ENCODE assay signal across 8 cellular contexts in the genomic region with DNA sequence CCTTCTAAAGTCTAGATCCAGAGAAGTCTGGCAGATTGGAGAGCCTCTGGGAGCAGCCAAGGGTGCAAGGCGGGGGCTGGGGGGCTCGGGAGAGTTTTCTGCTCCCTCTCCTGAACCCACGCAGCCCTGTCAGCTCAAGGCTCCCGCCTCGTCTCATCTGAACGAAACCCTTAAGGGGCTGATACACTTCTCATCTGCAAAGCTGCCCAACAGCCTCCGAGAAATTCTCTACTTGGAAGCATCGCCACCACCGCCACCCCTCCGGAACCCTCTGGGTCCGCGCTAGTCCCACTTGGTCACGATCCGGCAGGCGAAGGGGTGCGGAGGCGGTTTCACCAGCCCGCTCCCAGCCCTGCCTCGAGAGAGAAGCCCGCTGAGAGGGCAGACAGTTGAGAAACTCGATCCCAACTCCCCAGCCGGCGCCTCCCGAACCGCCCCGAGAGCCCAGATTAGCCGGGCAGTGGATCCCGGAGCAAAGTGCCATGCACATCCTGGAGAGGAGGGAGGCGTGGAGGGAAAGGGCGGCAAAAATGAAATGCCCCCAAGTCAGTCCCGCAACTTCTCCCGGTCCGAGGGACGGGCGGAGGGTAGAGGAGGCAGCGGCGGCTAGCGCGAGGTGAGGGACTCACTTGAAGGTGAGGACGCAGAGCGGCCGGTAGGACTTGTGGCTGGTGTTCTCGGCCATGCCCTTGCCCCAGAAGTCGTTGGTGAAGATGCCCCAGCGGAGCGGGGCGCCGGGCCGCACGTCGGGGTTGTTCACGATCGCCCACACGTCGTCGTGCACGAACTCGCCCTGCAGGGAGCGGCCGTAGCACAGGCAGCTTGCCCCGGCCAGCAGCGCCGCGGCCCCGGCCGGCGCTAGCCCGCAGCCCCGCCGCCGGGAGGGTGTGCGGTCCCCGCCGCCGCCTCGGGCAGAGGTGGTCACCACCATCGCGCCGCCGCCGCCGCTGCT. TPM values are rescaled to one million over a fixed set of nuclear protein-coding genes. Genes with fewer than 3 reads are reported as not detected.
DNase-seq lines count a peak whose midpoint lies in the region; ATAC-seq and TF ChIP-seq lines count a peak whose summit lies in the region.

No MANE protein-coding gene starts in this region.

- H3K9me3 ChIP-seq in heart right ventricle: peaks cover 0 to 9% (median 0%) of the 10 kb centered on the region in 11 donors

- peaks cover 0 to 39% (median 0%) of the 10 kb centered on the region in 7 donors for H3K27me3 ChIP-seq in heart right ventricle

- H3K4me1 ChIP-seq in heart right ventricle: peaks cover 0 to 38% (median 17%) of the 10 kb centered on the region in 9 donors

- no peaks in the 10 kb centered on the region for H3K9me3 Mint-ChIP-seq in activated CD8-positive, alpha-beta T cell treated with anti-CD3 and anti-CD28 coated beads, Interleukin-2, amount 10 ng/mL, durations not matched to agents 7 days and 5 days (ENCODE audit: insufficient read depth)

- no peaks in the 10 kb centered on the region for H3K4me1 Mint-ChIP-seq in activated CD8-positive, alpha-beta T cell treated with anti-CD3 and anti-CD28 coated beads, Interleukin-2, amount 10 ng/mL, durations not matched to agents 7 days and 5 days (ENCODE audit: low read depth)

- intact Hi-C loops in heart right ventricle (cut with DNase I): loop anchor here in 8 of 10 donors (2.0 to 10.0 kb wide), 13 partner anchors 36 to 231 kb away; no protein-coding TSS in a partner anchor
- intact Hi-C loops in posterior vena cava (cut with DNase I): no loop called here

- H3K27ac ChIP-seq in heart right ventricle: peak overlapping the region; percentile 63 to 94 (median 89)

- peak; percentile 5 for DNase-seq in activated T-cell treated with anti-CD3 and anti-CD28 coated beads for 48 hours (ENCODE audit: low read depth)
- DNase-seq in activated T-cell treated with anti-CD3 and anti-CD28 coated beads for 4 hours: no peak
- DNase-seq in activated CD8-positive, alpha-beta T cell treated with anti-CD3 and anti-CD28 coated beads, Interleukin-2, amount 10 ng/mL, durations not matched to agents 7 days and 5 days: peak; percentile 20
- DNase-seq in heart right ventricle: peak; percentile 43 to 59
- peak; percentile 89 for DNase-seq in posterior vena cava (ENCODE audit: low spot score)
- no peak for DNase-seq in COR-L47 (lab: John Stamatoyannopoulos, UW)
- DNase-seq in stimulated activated naive CD4-positive, alpha-beta T cell treated with Interleukin-2 at 50 U/mL for 16 hours (lab: John Stamatoyannopoulos, UW): no peak

- H3K4me3 Mint-ChIP-seq in activated CD8-positive, alpha-beta T cell treated with anti-CD3 and anti-CD28 coated beads, Interleukin-2, amount 10 ng/mL, durations not matched to agents 7 days and 5 days: no peak overlapping the region

- WGBS in heart right ventricle, 2 donors: 0 to 1% methylated on average over 74 to 82 of the region's 82 CpGs

- H3K36me3 ChIP-seq in heart right ventricle: peaks cover 0 to 8% (median 0%) of the 10 kb centered on the region in 9 donors

- peak overlapping the region; percentile 48 to 93 (median 82) for H3K4me3 ChIP-seq in heart right ventricle

- H3K27me3 Mint-ChIP-seq in activated CD8-positive, alpha-beta T cell treated with anti-CD3 and anti-CD28 coated beads, Interleukin-2, amount 10 ng/mL, durations not matched to agents 7 days and 5 days (ENCODE audit: low read depth): peaks cover 36% of the 10 kb centered on the region

- POLR2A ChIA-PET in activated CD8-positive, alpha-beta T cell treated with anti-CD3 and anti-CD28 coated beads, Interleukin-2, amount 10 ng/mL, durations not matched to agents 7 days and 5 days (lab: Charles Lee): no interaction called here

- TF ChIP-seq CTCF in heart right ventricle (IDR thresholded peaks at IDR 0.05): no peak

- H3K27ac Mint-ChIP-seq in activated CD8-positive, alpha-beta T cell treated with anti-CD3 and anti-CD28 coated beads, Interleukin-2, amount 10 ng/mL, durations not matched to agents 7 days and 5 days: no peak overlapping the region

- ATAC-seq in HG03442 (IDR thresholded peaks at IDR 0.05; ENCODE audit: unreplicated experiment) (peak; percentile 8), heart right ventricle (peak; percentile 18 to 77 (median 62))
- peak; percentile 23 for ATAC-seq in activated CD8-positive, alpha-beta T cell treated with anti-CD3 and anti-CD28 coated beads, Interleukin-2, amount 10 ng/mL, durations not matched to agents 7 days and 5 days

- no peaks in the 10 kb centered on the region for H3K36me3 Mint-ChIP-seq in activated CD8-positive, alpha-beta T cell treated with anti-CD3 and anti-CD28 coated beads, Interleukin-2, amount 10 ng/mL, durations not matched to agents 7 days and 5 days (ENCODE audit: low read depth)

- CTCF ChIA-PET in activated CD8-positive, alpha-beta T cell treated with anti-CD3 and anti-CD28 coated beads, Interleukin-2, amount 10 ng/mL, durations not matched to agents 7 days and 5 days (lab: Charles Lee): no interaction called here

RNA-seq across cellular contexts. Expression of gene TMTC1, which starts 0.6 kb away (rescaled TPM):
- not detected for total RNA-seq in activated CD8-positive, alpha-beta T cell treated with anti-CD3 and anti-CD28 coated beads, Interleukin-2, amount 10 ng/mL, durations not matched to agents 7 days and 5 days
- total RNA-seq in heart right ventricle: 10 to 100 TPM; 16.4 to 54.2 (median 23.9) TPM
- 10 to 100 TPM in 1 of 2 donors, 1 to 10 TPM in 1; 9.6 to 16.3 TPM for polyA plus RNA-seq in heart right ventricle
- total RNA-seq in posterior vena cava: 10 to 100 TPM; 54.7 to 63.8 TPM

Comparison
In these comparisons a context has a peak if more than half of its experiments do, and no peak if none do; other contexts are left out.
1. DNase-seq: peak in activated T-cell treated with anti-CD3 and anti-CD28 coated beads for 48 hours (single experiment), activated CD8-positive, alpha-beta T cell treated with anti-CD3 and anti-CD28 coated beads, Interleukin-2, amount 10 ng/mL, durations not matched to agents 7 days and 5 days (single experiment), heart right ventricle (2 of 2) and posterior vena cava (single experiment); none in activated T-cell treated with anti-CD3 and anti-CD28 coated beads for 4 hours (single experiment), COR-L47 (single experiment) and stimulated activated naive CD4-positive, alpha-beta T cell treated with Interleukin-2 at 50 U/mL for 16 hours (single experiment).
2. ATAC-seq: peak in every context shown above with its lines; median percentile 62 in heart right ventricle; 23 in activated CD8-positive, alpha-beta T cell treated with anti-CD3 and anti-CD28 coated beads, Interleukin-2, amount 10 ng/mL, durations not matched to agents 7 days and 5 days; 8 in HG03442.
3. RNA of gene TMTC1, which starts 0.6 kb away (total RNA-seq): 54.7 to 63.8 TPM in posterior vena cava and 16.4 to 54.2 TPM in heart right ventricle; not detected in activated CD8-positive, alpha-beta T cell treated with anti-CD3 and anti-CD28 coated beads, Interleukin-2, amount 10 ng/mL, durations not matched to agents 7 days and 5 days; every median in the first group is over 10 times any median in the second.
4. intact Hi-C loops: an anchor here in heart right ventricle (2.0 to 10.0 kb wide); none called in posterior vena cava.